1 cellular context compared by ENCODE assay signal in the genomic region with DNA sequence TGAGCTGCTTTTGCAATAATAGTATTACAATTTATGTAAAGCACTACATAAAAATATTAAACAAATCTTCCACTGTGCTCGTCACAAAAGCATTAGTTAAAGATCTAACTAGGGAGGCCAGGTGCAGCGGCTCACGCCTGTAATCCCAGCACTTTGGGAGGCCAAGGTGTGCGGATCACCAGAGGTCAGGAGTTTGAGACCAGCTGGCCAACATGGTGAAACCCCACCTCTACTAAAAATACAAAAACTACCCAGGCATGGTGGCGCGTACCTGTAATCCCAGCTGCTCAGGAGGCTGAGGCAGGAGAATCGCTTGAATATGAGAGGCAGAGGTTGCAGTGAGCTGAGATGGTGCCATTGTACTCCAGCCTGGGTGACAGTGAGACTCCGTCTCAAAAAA. TPM values are rescaled to one million over a fixed set of nuclear protein-coding genes. Genes with fewer than 3 reads are reported as not detected.
"Had no signal": no experiment of that assay in that cellular context is flagged by ENCODE, and none has a peak within 500 bp of the region (broad histone marks: within the 10 kb centered on the region; RNA-seq: fewer than 3 reads in every experiment).

No MANE protein-coding gene starts in this region.

RNA-seq across cellular contexts. Expression of gene CYS1, which starts 49.4 kb away (rescaled TPM):
- total RNA-seq: MCF 10A had no signal
